8 cellular contexts compared by ENCODE assay signal in genomic region chr20:8853805-8854338, GRCh38.
DNase-seq lines count a peak whose midpoint lies in the region; ATAC-seq, FAIRE-seq and TF ChIP-seq lines count a peak whose summit lies in the region.

No MANE protein-coding gene starts in this region.

- peaks cover 12% of the 10 kb centered on the region for H3K4me1 ChIP-seq in astrocyte (ENCODE audit: insufficient read depth, low read length)

- no peak overlapping the region for H3K4me3 Mint-ChIP-seq in astrocyte (ENCODE audit: unreplicated experiment)

- DNase-seq in DMS 273 treated with DMSO at 0.1 percent for 48 hours (lab: John Stamatoyannopoulos, UW) (peak; percentile 81), NCI-H510A (lab: John Stamatoyannopoulos, UW) (peak; percentile 10), astrocyte (ENCODE audit: low read depth) (peak; percentile 57), hippocampal formation (lab: John Stamatoyannopoulos, UW) (peak; percentile 5 to 84), skeletal muscle cell (ENCODE audit: low read depth) (peak; percentile 47)
- DNase-seq in activated naive CD4-positive, alpha-beta T cell treated with Interleukin-2 at 50 U/mL for 16 hours, result no peak

- H3K27me3 Mint-ChIP-seq in astrocyte (ENCODE audit: low read depth, unreplicated experiment), result no peaks in the 10 kb centered on the region

- no peaks in the 10 kb centered on the region for H3K79me2 ChIP-seq in astrocyte (ENCODE audit: insufficient read depth, low read length)

- H3K9me3 ChIP-seq in astrocyte (ENCODE audit: insufficient read depth, low read depth, low read length), result no peaks in the 10 kb centered on the region

- peaks cover 18% of the 10 kb centered on the region for H3K4me1 Mint-ChIP-seq in astrocyte (ENCODE audit: low read depth, unreplicated experiment)

- TF ChIP-seq CTCF in astrocyte (IDR thresholded peaks at IDR 0.05; ENCODE audit: insufficient read depth, low read depth, low read length), result peak; percentile 96

- peaks cover 2% of the 10 kb centered on the region for H3K36me3 Mint-ChIP-seq in astrocyte (ENCODE audit: low read depth, unreplicated experiment)

- peak overlapping the region; percentile 65 for H3K4me2 ChIP-seq in astrocyte (ENCODE audit: low read length)

- H3K4me3 ChIP-seq in astrocyte (ENCODE audit: insufficient read depth, low read depth, low read length) (no peak overlapping the region), skeletal muscle cell (ENCODE audit: low read depth, low read length) (no peak overlapping the region)

- no peak overlapping the region for H3K9ac ChIP-seq in astrocyte (ENCODE audit: low read length)

- no peak overlapping the region for H2AFZ ChIP-seq in astrocyte (ENCODE audit: low read depth, low read length)

- no peaks in the 10 kb centered on the region for H3K27me3 ChIP-seq in astrocyte (ENCODE audit: insufficient read depth, low read length)

- H4K20me1 ChIP-seq in astrocyte (ENCODE audit: insufficient read depth, low read length), result no peaks in the 10 kb centered on the region

- H3K9me3 Mint-ChIP-seq in astrocyte (ENCODE audit: unreplicated experiment), result peaks cover 4% of the 10 kb centered on the region

- H3K27ac ChIP-seq in astrocyte (ENCODE audit: low read depth, low read length), result no peak overlapping the region

- no peaks in the 10 kb centered on the region for H3K36me3 ChIP-seq in astrocyte (ENCODE audit: insufficient read depth, low read length)

- no peak for FAIRE-seq in astrocyte (lab: Jason Lieb, UNC)

- ATAC-seq in GM19395 (IDR thresholded peaks at IDR 0.05; ENCODE audit: unreplicated experiment) (peak; percentile 91), HG03520 (IDR thresholded peaks at IDR 0.05; ENCODE audit: unreplicated experiment) (peak; percentile 90)

- no peak overlapping the region for H3K27ac Mint-ChIP-seq in astrocyte (ENCODE audit: unreplicated experiment)
